19 cellular contexts compared by ENCODE assay signal in the genomic region with DNA sequence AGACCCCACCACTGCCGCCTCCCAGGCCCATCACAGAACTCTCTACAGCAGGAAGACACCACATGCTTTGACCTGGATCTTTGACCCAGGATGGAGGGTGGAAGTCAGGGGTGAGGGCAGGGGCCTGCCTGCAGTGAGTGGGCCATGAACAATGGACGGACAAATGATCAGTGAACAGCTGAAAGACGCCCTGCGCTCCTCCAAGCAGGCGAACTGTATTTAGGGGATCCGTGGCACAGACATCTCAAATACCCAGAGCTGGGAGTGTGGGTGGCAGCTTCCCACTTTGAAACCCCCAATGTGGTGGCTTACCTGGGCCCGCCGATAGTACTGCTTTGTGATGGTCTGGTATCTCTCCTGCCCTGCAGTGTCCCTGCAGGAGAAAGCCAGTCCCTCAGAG. TPM values are rescaled to one million over a fixed set of nuclear protein-coding genes. Genes with fewer than 3 reads are reported as not detected.
"Had no signal": no experiment of that assay in that cellular context is flagged by ENCODE, and none has a peak within 500 bp of the region (broad histone marks: within the 10 kb centered on the region; RNA-seq: fewer than 3 reads in every experiment).

No MANE protein-coding gene starts in this region.

- H3K9me3 Mint-ChIP-seq: activated B cell treated with CpG ODN at 0.5 μM for 24 hours; activated CD4-positive, alpha-beta T cell treated with anti-CD3 and anti-CD28 coated beads, Interleukin-2, amount 10 ng/mL, durations not matched to agents 24 days and 14 days; activated naive CD4-positive, alpha-beta T cell treated with anti-CD3 and anti-CD28 coated beads for 36 hours; activated T-helper 2 cell treated with anti-CD3 and anti-CD28 coated beads, Interferon-gamma antibody, Interleukin-2, Interleukin-4, amounts not matched to agents 10 μg/mL and 5 μg/mL and 100 μg/mL, durations not matched to agents 14 hours and 24 hours and 36 hours; central memory CD8-positive, alpha-beta T cell; natural killer cell; T-helper 2 cell treated with Interferon-gamma antibody and Interleukin-4, amounts not matched to agents 5 μg/mL and 100 μg/mL, for 36 hours; type B pancreatic cell had no signal

- H3K27ac ChIP-seq: epithelial cell of prostate, right lobe of liver had no signal

- ATAC-seq: natural killer cell, right lobe of liver had no signal

- H3K36me3 ChIP-seq: right lobe of liver had no signal

- H3K4me3 ChIP-seq: right lobe of liver had no signal

- H3K4me3 Mint-ChIP-seq: activated B cell treated with CpG ODN at 0.5 μM for 24 hours; activated CD4-positive, alpha-beta T cell treated with anti-CD3 and anti-CD28 coated beads, Interleukin-2, amount 10 ng/mL, durations not matched to agents 24 days and 14 days; activated naive CD4-positive, alpha-beta T cell treated with anti-CD3 and anti-CD28 coated beads for 36 hours; central memory CD8-positive, alpha-beta T cell; natural killer cell; T-helper 2 cell treated with Interferon-gamma antibody and Interleukin-4, amounts not matched to agents 5 μg/mL and 100 μg/mL, for 36 hours; type B pancreatic cell had no signal

- H3K27me3 Mint-ChIP-seq: activated B cell treated with CpG ODN at 0.5 μM for 24 hours; activated CD4-positive, alpha-beta T cell treated with anti-CD3 and anti-CD28 coated beads, Interleukin-2, amount 10 ng/mL, durations not matched to agents 24 days and 14 days; central memory CD8-positive, alpha-beta T cell; progenitor cell of endocrine pancreas; type B pancreatic cell had no signal

- DNase-seq: activated B cell treated with CpG ODN at 0.5 μM for 24 hours; activated CD4-positive, alpha-beta T cell treated with anti-CD3 and anti-CD28 coated beads, Interleukin-2, amount 10 ng/mL, durations not matched to agents 24 days and 14 days; activated CD8-positive, alpha-beta memory T cell treated with anti-CD3 and anti-CD28 coated beads for 24 hours; activated naive CD4-positive, alpha-beta T cell treated with anti-CD3 and anti-CD28 coated beads for 36 hours; cortex of kidney; effector memory CD4-positive, alpha-beta T cell; foreskin melanocyte; islet precursor cell; mesenchymal stem cell; natural killer cell; right lobe of liver; stimulated activated CD4-positive, alpha-beta T cell treated with anti-CD3 and anti-CD28 coated beads, Interleukin-1b, Interleukin-23, amount 100 ng/mL, for 48 hours had no signal

- H3K27ac Mint-ChIP-seq: activated B cell treated with CpG ODN at 0.5 μM for 24 hours; activated CD4-positive, alpha-beta T cell treated with anti-CD3 and anti-CD28 coated beads, Interleukin-2, amount 10 ng/mL, durations not matched to agents 24 days and 14 days; activated naive CD4-positive, alpha-beta T cell treated with anti-CD3 and anti-CD28 coated beads for 36 hours; activated T-helper 2 cell treated with anti-CD3 and anti-CD28 coated beads, Interferon-gamma antibody, Interleukin-2, Interleukin-4, amounts not matched to agents 10 μg/mL and 5 μg/mL and 100 μg/mL, durations not matched to agents 14 hours and 24 hours and 36 hours; natural killer cell; progenitor cell of endocrine pancreas; T-helper 2 cell treated with Interferon-gamma antibody and Interleukin-4, amounts not matched to agents 5 μg/mL and 100 μg/mL, for 36 hours; type B pancreatic cell had no signal

- H3K9me3 ChIP-seq: right lobe of liver had no signal

- H3K36me3 Mint-ChIP-seq: natural killer cell had no signal

RNA-seq across cellular contexts. Expression of a gene that starts 8.7 kb away (rescaled TPM):
- total RNA-seq: activated B cell treated with CpG ODN at 0.5 μM for 24 hours; activated CD4-positive, alpha-beta T cell treated with anti-CD3 and anti-CD28 coated beads, Interleukin-2, amount 10 ng/mL, durations not matched to agents 24 days and 14 days; activated naive CD4-positive, alpha-beta T cell treated with anti-CD3 and anti-CD28 coated beads for 36 hours; activated T-helper 2 cell treated with anti-CD3 and anti-CD28 coated beads, Interferon-gamma antibody, Interleukin-2, Interleukin-4, amounts not matched to agents 10 μg/mL and 5 μg/mL and 100 μg/mL, durations not matched to agents 14 hours and 24 hours and 36 hours; fibroblast of lung; natural killer cell had no signal
- polyA plus RNA-seq: fibroblast of lung had no signal
